Comparison of ENCODE assay signal across 8 cellular contexts in genomic region chr14:76710093-76711010, GRCh38. TPM values are rescaled to one million over a fixed set of nuclear protein-coding genes. Genes with fewer than 3 reads are reported as not detected.
DNase-seq lines count a peak whose midpoint lies in the region; ATAC-seq, FAIRE-seq and TF ChIP-seq lines count a peak whose summit lies in the region.

No MANE protein-coding gene starts in this region.

- no peaks in the 10 kb centered on the region for H3K9me2 ChIP-seq in MM.1S (replicated peaks; ENCODE audit: insufficient read depth, low read length)

- intact Hi-C loops in activated naive CD4-positive, alpha-beta T cell treated with anti-CD3 and anti-CD28 coated beads for 36 hours (cut with micrococcal nuclease), result loop anchor here (1.0 to 2.0 kb wide), 4 partner anchors 75 to 360 kb away; no protein-coding TSS in a partner anchor
- intact Hi-C loops in endothelial cell of umbilical vein (cut with micrococcal nuclease) (loop anchor here (1.0 to 10.0 kb wide), 7 partner anchors 51 to 384 kb away; partner anchors contain the start of genes CIPC and VASH1), mucosa of descending colon (cut with DNase I, micrococcal nuclease) (loop anchor here in 1 of 2 donors (10.0 kb wide), 1 partner anchor 54 kb away; the partner anchor contains the start of gene VASH1)

- H3K4me2 ChIP-seq in MM.1S (ENCODE audit: low read depth, low read length) (no peak overlapping the region), endothelial cell of umbilical vein (ENCODE audit: insufficient read depth, low read length) (no peak overlapping the region)

- H3K4me1 ChIP-seq in MM.1S (ENCODE audit: low read length) (no peaks in the 10 kb centered on the region), endothelial cell of umbilical vein (ENCODE audit: control insufficient read depth, extremely low read depth, insufficient read depth, low read length) (no peaks in the 10 kb centered on the region), mucosa of descending colon (ENCODE audit: low read depth) (no peaks in the 10 kb centered on the region)

- no peak overlapping the region for H3K4me3 Mint-ChIP-seq in activated naive CD4-positive, alpha-beta T cell treated with anti-CD3 and anti-CD28 coated beads for 36 hours

- H3K9me3 ChIP-seq in MM.1S (replicated peaks; ENCODE audit: insufficient read depth, low read length), result no peaks in the 10 kb centered on the region
- no peaks in the 10 kb centered on the region for H3K9me3 ChIP-seq in endothelial cell of umbilical vein (replicated peaks; ENCODE audit: control insufficient read depth, insufficient read depth, low read length)
- H3K9me3 ChIP-seq in mucosa of descending colon, result no peaks in the 10 kb centered on the region

- H3K79me2 ChIP-seq in MM.1S (ENCODE audit: low read length) (no peaks in the 10 kb centered on the region), endothelial cell of umbilical vein (ENCODE audit: control insufficient read depth, insufficient read depth, low read length) (no peaks in the 10 kb centered on the region)

- H3K27me3 ChIP-seq in MM.1S (replicated peaks; ENCODE audit: insufficient read depth, low read length) (no peaks in the 10 kb centered on the region), endothelial cell of umbilical vein (ENCODE audit: control insufficient read depth in 2 of 2, insufficient read depth in 2 of 2, low read length in 2 of 2) (no peaks in the 10 kb centered on the region)

- H3K27ac Mint-ChIP-seq in activated naive CD4-positive, alpha-beta T cell treated with anti-CD3 and anti-CD28 coated beads for 36 hours, result no peak overlapping the region

- TF ChIP-seq POLR2A in endothelial cell of umbilical vein (IDR thresholded peaks at IDR 0.05; ENCODE audit: low read depth, low read length), result no peak

- no peaks in the 10 kb centered on the region for H4K20me1 ChIP-seq in MM.1S (ENCODE audit: insufficient read depth, low read length)
- H4K20me1 ChIP-seq in endothelial cell of umbilical vein (replicated peaks; ENCODE audit: control insufficient read depth, extremely low read depth, insufficient read depth, low read length), result no peaks in the 10 kb centered on the region

- peak; percentile 55 for ATAC-seq in mucosa of descending colon
- no peak for ATAC-seq in GM18873 (IDR thresholded peaks at IDR 0.05; ENCODE audit: low FRiP score, unreplicated experiment)
- ATAC-seq in GM21515 (IDR thresholded peaks at IDR 0.05; ENCODE audit: unreplicated experiment), result no peak

- POLR2A ChIA-PET in endothelial cell of umbilical vein (lab: Charles Lee), result interaction anchor here (1.3 kb wide), 1 partner anchor 74 kb away, joined by 5 read pairs; no protein-coding TSS in a partner anchor

- in situ Hi-C loops in SK-MEL-5 (cut with HindIII; ENCODE audit: low pct_unique_long_range_greater_than_20kb, low sequenced_read_pairs), result no loop called here

- H2AFZ ChIP-seq in MM.1S (ENCODE audit: low read length) (no peak overlapping the region), endothelial cell of umbilical vein (ENCODE audit: low read depth, low read length) (peak overlapping the region; percentile 53)

- peak; percentile 53 for DNase-seq in activated naive CD4-positive, alpha-beta T cell treated with anti-CD3 and anti-CD28 coated beads for 36 hours
- no peak for DNase-seq in activated naive CD4-positive, alpha-beta T cell treated with anti-CD3 and anti-CD28 coated beads, Interleukin-2, amount 50 U/mL, for 16 hours
- DNase-seq in MM.1S (peak; percentile 31), SK-MEL-5 (ENCODE audit: low read depth, low spot score) (peak; percentile 58), endothelial cell of umbilical vein (ENCODE audit: low read depth, low spot score) (peak; percentile 63), mucosa of descending colon (peak in 1 of 3 donors; percentile 53)

- H3K27ac ChIP-seq in MM.1S (ENCODE audit: low read length), result no peak overlapping the region
- no peak overlapping the region for H3K27ac ChIP-seq in endothelial cell of umbilical vein (ENCODE audit: insufficient read depth, low read depth, low read length)

- BruUV-seq in endothelial cell of umbilical vein (replicated peaks; lab: Mats Ljungman, UMichigan), result no TSS peak

- H3K9me3 Mint-ChIP-seq in activated naive CD4-positive, alpha-beta T cell treated with anti-CD3 and anti-CD28 coated beads for 36 hours, result no peaks in the 10 kb centered on the region

- no peaks in the 10 kb centered on the region for H3K4me1 Mint-ChIP-seq in activated naive CD4-positive, alpha-beta T cell treated with anti-CD3 and anti-CD28 coated beads for 36 hours (ENCODE audit: low read depth)

- no peak overlapping the region for H3K4me3 ChIP-seq in MM.1S (ENCODE audit: low read length)
- H3K4me3 ChIP-seq in endothelial cell of umbilical vein (replicated peaks in 1 of 3; ENCODE audit: insufficient read depth in 1 of 3, low read depth in 1 of 3, low read length in 3 of 3), result no peak overlapping the region
- no peak overlapping the region for H3K4me3 ChIP-seq in mucosa of descending colon

- peak; percentile 83 for FAIRE-seq in endothelial cell of umbilical vein (lab: Jason Lieb, UNC)

- H3K27me3 Mint-ChIP-seq in activated naive CD4-positive, alpha-beta T cell treated with anti-CD3 and anti-CD28 coated beads for 36 hours (ENCODE audit: low read depth), result peaks cover 3% of the 10 kb centered on the region

- no peaks in the 10 kb centered on the region for H3F3A ChIP-seq in MM.1S (ENCODE audit: insufficient read depth, low read length)

- H3K36me3 Mint-ChIP-seq in activated naive CD4-positive, alpha-beta T cell treated with anti-CD3 and anti-CD28 coated beads for 36 hours (ENCODE audit: low read depth), result no peaks in the 10 kb centered on the region

- TF ChIP-seq CTCF in MM.1S (IDR thresholded peaks at IDR 0.05; ENCODE audit: low read length), result peak; percentile 68
- peak; percentile 71 to 72 for TF ChIP-seq CTCF in endothelial cell of umbilical vein (IDR thresholded peaks at IDR 0.05; ENCODE audit: extremely low read depth in 1 of 2, insufficient read depth in 1 of 2, low read depth in 1 of 2, low read length in 2 of 2)
- peak; percentile 64 for TF ChIP-seq CTCF in mucosa of descending colon (IDR thresholded peaks at IDR 0.05)

- dilution Hi-C loops in endothelial cell of umbilical vein (cut with MboI; ENCODE audit: extremely low pct_ligation_motif_present, low sequenced_read_pairs), result no loop called here

- H3K9me1 ChIP-seq in endothelial cell of umbilical vein (replicated peaks; ENCODE audit: control insufficient read depth, extremely low read depth, insufficient read depth, low read length), result no peaks in the 10 kb centered on the region

- no peaks in the 10 kb centered on the region for H3K36me3 ChIP-seq in MM.1S (replicated peaks; ENCODE audit: insufficient read depth, low read length)
- H3K36me3 ChIP-seq in endothelial cell of umbilical vein (ENCODE audit: control insufficient read depth in 2 of 2, extremely low read depth in 1 of 2, insufficient read depth in 2 of 2, low read length in 2 of 2), result no peaks in the 10 kb centered on the region
- no peaks in the 10 kb centered on the region for H3K36me3 ChIP-seq in mucosa of descending colon (ENCODE audit: low read depth)

- CTCF ChIA-PET in activated naive CD4-positive, alpha-beta T cell treated with anti-CD3 and anti-CD28 coated beads for 36 hours (lab: Charles Lee), result interaction anchor here (0.6 to 5.5 kb wide), 37 partner anchors 8 to 995 kb away, joined by 3 to 76 read pairs (median 5); partner anchors contain the start of gene ANGEL1
- CTCF ChIA-PET in endothelial cell of umbilical vein (lab: Charles Lee), result interaction anchor here (0.7 to 15.6 kb wide), 36 partner anchors 9 to 594 kb away, joined by 3 to 557 read pairs (median 4); partner anchors contain the start of genes ANGEL1 and VASH1

- no peak overlapping the region for H3K9ac ChIP-seq in MM.1S (ENCODE audit: low read length)
- no peak overlapping the region for H3K9ac ChIP-seq in endothelial cell of umbilical vein (replicated peaks; ENCODE audit: extremely low read depth, insufficient read depth, low read length)

TF ChIP-seq in endothelial cell of umbilical vein, 7 proteins besides CTCF, POLR2A, EP300 and RAD21:
- TF ChIP-seq GATA2 (IDR thresholded peaks at IDR 0.05; ENCODE audit: insufficient read depth, insufficient read length, low read depth, low read length) (no peak), EZH2 (IDR thresholded peaks at IDR 0.05; ENCODE audit: borderline replicate concordance, low read depth, low read length, severe bottlenecking) (no peak), MAX (IDR thresholded peaks at IDR 0.05; ENCODE audit: insufficient read depth, insufficient read length) (no peak), JUN (IDR thresholded peaks at IDR 0.05; ENCODE audit: borderline replicate concordance, insufficient read depth, insufficient read length, low read depth) (no peak), POLR2AphosphoS5 (IDR thresholded peaks at IDR 0.05; ENCODE audit: insufficient read depth, low read depth, low read length) (no peak), MYC (IDR thresholded peaks at IDR 0.05; ENCODE audit: low read depth, low read length) (no peak)

RNA-seq across cellular contexts. Expression of gene VASH1, which starts 50.9 kb away (rescaled TPM):
- total RNA-seq in activated naive CD4-positive, alpha-beta T cell treated with anti-CD3 and anti-CD28 coated beads for 36 hours, result 1 to 10 TPM in 1 of 2 experiments, under 1 TPM in 1; 0.86 to 1.2 TPM
- total RNA-seq in SK-MEL-5 (2014; rRNA removed; shearing (Covaris generic)), result 1.9 and 2.6 TPM in 2 replicates
- polyA plus RNA-seq in SK-MEL-5 (2015; cell fraction: cytosol; rRNA removed), result 4.2 and 5.6 TPM in 2 replicates
- polyA plus RNA-seq in SK-MEL-5 (2015; cell fraction: nucleus; rRNA removed), result 11.8 and 21.6 TPM in 2 replicates
- total RNA-seq in endothelial cell of umbilical vein, result 168 and 246 TPM in 2 replicates
- polyA plus RNA-seq in endothelial cell of umbilical vein, result 39.8 and 41.4 TPM in 2 replicates
- polyA plus RNA-seq in endothelial cell of umbilical vein (2011; cell fraction: cytosol; rRNA removed), result 29.5 and 32.8 TPM in 2 replicates
- polyA plus RNA-seq in endothelial cell of umbilical vein (2011; cell fraction: nucleus; rRNA removed), result 137 and 147 TPM in 2 replicates
- 33.1 and 40.0 TPM in 2 replicates for polyA plus RNA-seq in endothelial cell of umbilical vein (2012)
- 41.8 and 47.3 TPM in 2 replicates for polyA minus RNA-seq in endothelial cell of umbilical vein
- not detected for polyA minus RNA-seq in endothelial cell of umbilical vein (2011; cell fraction: cytosol; rRNA and poly(A)+ RNA removed)
- 41.1 and 46.8 TPM in 2 replicates for polyA minus RNA-seq in endothelial cell of umbilical vein (2011; cell fraction: nucleus; rRNA and poly(A)+ RNA removed)
- 10 to 100 TPM in 1 of 3 donors, 1 to 10 TPM in 2; 4.8 to 11.6 (median 5.4) TPM for total RNA-seq in mucosa of descending colon

Comparison
In these comparisons a context has a peak if more than half of its experiments do, and no peak if none do; other contexts are left out.
1. RNA of gene VASH1, which starts 50.9 kb away (total RNA-seq): 168 to 246 TPM in endothelial cell of umbilical vein; 4.8 to 11.6 TPM in mucosa of descending colon, 1.9 to 2.6 TPM in SK-MEL-5 and 0.86 to 1.2 TPM in activated naive CD4-positive, alpha-beta T cell treated with anti-CD3 and anti-CD28 coated beads for 36 hours; every median in the first group is over 10 times any median in the second.
2. Peak in every context shown above with its lines, with median percentiles within 50 percentile points of each other: CTCF ChIP-seq.